ENCODE assay signal across 8 cellular contexts in the genomic region with DNA sequence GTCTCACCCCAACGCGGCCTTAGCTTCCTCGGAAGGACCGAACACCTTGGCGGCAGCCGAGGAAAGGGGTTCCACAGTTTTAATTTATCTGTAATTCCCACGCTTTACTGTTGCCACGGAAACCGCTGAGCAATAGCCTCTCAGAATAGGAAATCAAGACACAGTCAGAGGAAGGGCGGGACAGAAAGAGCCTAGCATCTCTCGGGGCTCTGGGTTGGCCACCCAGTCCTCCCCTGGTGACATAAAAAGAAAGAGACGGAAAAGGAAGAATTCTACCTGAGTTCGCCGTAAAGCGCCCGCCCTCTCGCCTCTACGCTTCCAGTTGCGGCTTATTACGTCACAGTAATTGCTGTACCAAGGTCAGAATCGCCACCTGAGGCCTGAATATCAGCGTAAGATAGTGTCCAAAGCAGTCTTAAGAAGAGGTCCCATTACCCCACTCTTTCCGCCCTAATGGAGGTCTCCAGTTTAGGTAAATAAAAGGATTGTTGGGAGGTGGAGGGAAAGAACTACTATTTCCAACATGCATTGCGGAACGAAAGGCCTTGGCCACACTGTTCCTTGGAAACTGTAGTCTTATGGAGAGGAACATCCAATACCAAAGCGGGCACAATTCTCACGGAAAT. TPM values are rescaled to one million over a fixed set of nuclear protein-coding genes. Genes with fewer than 3 reads are reported as not detected.
A peak's percentile ranks its signal among the peaks of the same experiment; 100 is the strongest.
DNase-seq lines count a peak whose midpoint lies in the region; ATAC-seq, FAIRE-seq and TF ChIP-seq lines count a peak whose summit lies in the region.

No MANE protein-coding gene starts in this region.

- peak overlapping the region; percentile 81 for H3K14ac ChIP-seq in IMR-90 (replicated peaks; ENCODE audit: low read depth, low read length)

- peak overlapping the region; percentile 53 for H3K23ac ChIP-seq in IMR-90 (ENCODE audit: low read depth, low read length)

- TF ChIP-seq POLR2A in IMR-90 (IDR thresholded peaks at IDR 0.05; ENCODE audit: low read depth, low read length) (peak; percentile 42), erythroblast (IDR thresholded peaks at IDR 0.05; ENCODE audit: low read length) (no peak)

- H4K91ac ChIP-seq in IMR-90 (ENCODE audit: insufficient read depth, low read depth, low read length) = peak overlapping the region; percentile 74

- DNase-seq in D721Med (ENCODE audit: insufficient read length, low spot score) (peak; percentile 67), IMR-90 (peak; percentile 95), OCI-LY7 (ENCODE audit: low spot score) (peak; percentile 95), activated T-cell treated with anti-CD3 and anti-CD28 coated beads for 4 hours (peak; percentile 79), erythroblast (lab: John Stamatoyannopoulos, UW) (peak; percentile 96), mucosa of gallbladder (ENCODE audit: low spot score) (peak; percentile 93)
- peak; percentile 74 for DNase-seq in stimulated activated CD8-positive, alpha-beta memory T cell treated with anti-CD3 and anti-CD28 coated beads, Interleukin-4, amount 100 ng/mL, for 24 hours (ENCODE audit: low read depth)

- H3K79me2 ChIP-seq in OCI-LY7 (ENCODE audit: insufficient read depth, low read depth, low read length) = peaks cover 35% of the 10 kb centered on the region; the same call in 1 of the 2 replicates

- H3K9ac ChIP-seq in IMR-90 (ENCODE audit: low read depth, low read length) = peak overlapping the region; percentile 74

- H3K56ac ChIP-seq in IMR-90 (ENCODE audit: extremely low read depth, insufficient read depth, low read length) = peak overlapping the region; percentile 69

- no peak; the same call in 1 of the 2 replicates for TF ChIP-seq RAD21 in IMR-90 (IDR thresholded peaks at IDR 0.05; ENCODE audit: low read length)

- H4K8ac ChIP-seq in IMR-90 (ENCODE audit: low read depth in 2 of 2, low read length in 2 of 2) = peak overlapping the region; percentile 75 to 90

- peak overlapping the region; percentile 87 for H4K5ac ChIP-seq in IMR-90 (ENCODE audit: low read depth, low read length)

- WGBS in IMR-90 (ENCODE audit: extremely low coverage in 2 of 2, insufficient read length in 1 of 2), 2 experiments = 2% methylated on average over 9 of the region's 27 CpGs; no CpG with 5 or more reads in 1 of the 2 experiments

- intact Hi-C loops in IMR-90 (cut with micrococcal nuclease) (loop anchor here (5.0 kb wide), 1 partner anchor 43 kb away; a partner anchor contains a TSS), OCI-LY7 (cut with micrococcal nuclease; ENCODE audit: unreplicated experiment) (loop anchor here (1.0 kb wide), 2 partner anchors 45 to 146 kb away; a partner anchor contains a TSS)

- no TSS peak for BruUV-seq in IMR-90 (replicated peaks; lab: Mats Ljungman, UMichigan)
- no TSS peak for BruUV-seq in OCI-LY7 (replicated peaks; lab: Mats Ljungman, UMichigan)

- H3K4ac ChIP-seq in IMR-90 (ENCODE audit: low read depth, low read length) = peak overlapping the region; percentile 86

- H3K9me1 ChIP-seq in IMR-90 (ENCODE audit: insufficient read depth, low read length) = no peaks in the 10 kb centered on the region

- in situ Hi-C loops in IMR-90 (cut with MboI; ENCODE audit: low sequenced_read_pairs) = loop anchor here (5.0 kb wide), 1 partner anchor 143 kb away; a partner anchor contains a TSS

- no peaks in the 10 kb centered on the region for H3K9me2 ChIP-seq in OCI-LY7 (ENCODE audit: insufficient read depth, low read length)

- H4K20me1 ChIP-seq in IMR-90 (ENCODE audit: insufficient read depth, low read length) = peaks cover 3% of the 10 kb centered on the region; the same call in 1 of the 2 replicates
- H4K20me1 ChIP-seq in OCI-LY7 (ENCODE audit: insufficient read depth, low read length) = no peaks in the 10 kb centered on the region

- no peaks in the 10 kb centered on the region for H3K36me3 ChIP-seq in IMR-90 (ENCODE audit: control insufficient read depth, insufficient read depth, low read length)
- no peaks in the 10 kb centered on the region for H3K36me3 ChIP-seq in OCI-LY7 (ENCODE audit: insufficient read depth, low read length)

- H2BK5ac ChIP-seq in IMR-90 (ENCODE audit: low read depth, low read length, poor library complexity, severe bottlenecking) = peak overlapping the region; percentile 93

- H3K79me1 ChIP-seq in IMR-90 (ENCODE audit: low read depth in 1 of 2, low read length in 2 of 2) = peaks cover 0 to 46% of the 10 kb centered on the region in 2 experiments; a peak in 2 of 4 replicates

- H3K9me3 ChIP-seq in IMR-90 (ENCODE audit: control insufficient read depth, insufficient read depth, low read length) (no peaks in the 10 kb centered on the region), OCI-LY7 (ENCODE audit: low read length) (no peaks in the 10 kb centered on the region)

- H3K4me1 ChIP-seq in IMR-90 (ENCODE audit: control insufficient read depth, insufficient read depth, low read length) (no peaks in the 10 kb centered on the region), OCI-LY7 (ENCODE audit: insufficient read depth, low read length, poor library complexity, severe bottlenecking) (peaks cover 15% of the 10 kb centered on the region)

- ATAC-seq in GM21576 (IDR thresholded peaks at IDR 0.05; ENCODE audit: unreplicated experiment) (peak; percentile 50), IMR-90 (ENCODE audit: low read depth) (peak; percentile 81)

- H2AFZ ChIP-seq in IMR-90 (replicated peaks; ENCODE audit: low read length, poor library complexity) = peak overlapping the region; percentile 92
- H2AFZ ChIP-seq in OCI-LY7 (ENCODE audit: low read length) = peak overlapping the region; percentile 38

- no peak for TF ChIP-seq CTCF in D721Med (IDR thresholded peaks at IDR 0.05; ENCODE audit: insufficient read depth, missing control alignments)
- no peak for TF ChIP-seq CTCF in IMR-90 (conservative IDR thresholded peaks at IDR 0.05; ENCODE audit: low read depth, low read length)
- no peak for TF ChIP-seq CTCF in OCI-LY7 (conservative IDR thresholded peaks at IDR 0.05; ENCODE audit: low read length)

- H2BK120ac ChIP-seq in IMR-90 (ENCODE audit: low read depth, low read length) = peak overlapping the region; percentile 42

- POLR2A ChIA-PET in IMR-90 (lab: Charles Lee; ENCODE audit: unreplicated experiment) (interaction anchor here (1.4 kb wide), 1 partner anchor 218 kb away, joined by 4 read pairs; no protein-coding TSS in a partner anchor), OCI-LY7 (lab: Charles Lee) (interaction anchor here (0.7 kb wide), 1 partner anchor 12 kb away, joined by 6 read pairs; no protein-coding TSS in a partner anchor)

- peak overlapping the region; percentile 75 for H3K4me3 ChIP-seq in IMR-90 (ENCODE audit: insufficient read depth, low read depth, low read length)
- H3K4me3 ChIP-seq in OCI-LY7 (ENCODE audit: low read depth, low read length, poor library complexity, severe bottlenecking) = peak overlapping the region; percentile 82

- no peak for FAIRE-seq in D721Med (lab: Jason Lieb, UNC)

- peak overlapping the region; percentile 65 for H3K18ac ChIP-seq in IMR-90 (ENCODE audit: low read depth, low read length)

- H3K27me3 ChIP-seq in IMR-90 (ENCODE audit: control insufficient read depth, insufficient read depth, low read length) = no peaks in the 10 kb centered on the region

- H2BK15ac ChIP-seq in IMR-90 (ENCODE audit: low read depth, low read length) = peak overlapping the region; percentile 61; the same call in 2 of the 3 replicates

- peak overlapping the region; percentile 18; the same call in 1 of the 2 replicates for H2BK20ac ChIP-seq in IMR-90 (ENCODE audit: low read depth, low read length)

- H3K4me2 ChIP-seq in IMR-90 (ENCODE audit: low read depth, low read length) (peak overlapping the region; percentile 93), OCI-LY7 (ENCODE audit: low read length) (peak overlapping the region; percentile 86)

- dilution Hi-C loops in IMR-90 (cut with HindIII; ENCODE audit: low sequenced_read_pairs, unreplicated experiment) = no loop called here

- CTCF ChIA-PET in IMR-90 (lab: Yijun Ruan, JAX) = interaction anchor here (0.9 kb wide), 1 partner anchor 146 kb away, joined by 4 read pairs; no protein-coding TSS in a partner anchor
- CTCF ChIA-PET in OCI-LY7 (lab: Charles Lee; ENCODE audit: unreplicated experiment) = no interaction called here

- H2AK9ac ChIP-seq in IMR-90 (replicated peaks; ENCODE audit: low read depth, low read length, poor library complexity) = peak overlapping the region; percentile 89

- peak overlapping the region; percentile 56; the same call in 1 of the 2 replicates for H2AK5ac ChIP-seq in IMR-90 (ENCODE audit: low read depth, low read length)

- H3K27ac ChIP-seq in IMR-90 (ENCODE audit: insufficient read depth, low read length) (peak overlapping the region; percentile 83), OCI-LY7 (ENCODE audit: low read depth, low read length, poor library complexity, severe bottlenecking) (peak overlapping the region; percentile 82)

RNA-seq across cellular contexts. Expression of a gene that starts 0.8 kb away (rescaled TPM):
- total RNA-seq in IMR-90 (2012; rRNA removed) (105 and 132 TPM in 2 replicates), OCI-LY7 (2022) (38.6 and 48.3 TPM in 2 replicates), mucosa of gallbladder (119 TPM)
- 47.7 and 52.4 TPM in 2 replicates for polyA plus RNA-seq in IMR-90 (2012; rRNA removed)
- 24.9 and 33.5 TPM in 2 replicates for polyA plus RNA-seq in IMR-90 (2012; cell fraction: cytosol; rRNA removed)
- 9.6 and 31.7 TPM in 2 replicates for polyA plus RNA-seq in IMR-90 (2012; cell fraction: nucleus; rRNA removed; ENCODE audit: low replicate concordance)
- total RNA-seq in OCI-LY7 (2014; rRNA removed; shearing (Covaris generic)) = 15.2 and 16.2 TPM in 2 replicates

RNA-seq across cellular contexts. Expression of a gene that starts 41.4 kb away (rescaled TPM):
- total RNA-seq in IMR-90 (2012; rRNA removed) (1.4 and 2.2 TPM in 2 replicates), OCI-LY7 (2022) (17.1 and 19.1 TPM in 2 replicates), mucosa of gallbladder (10.8 TPM)
- 7.4 and 7.5 TPM in 2 replicates for polyA plus RNA-seq in IMR-90 (2012; rRNA removed)
- 4.9 and 5.4 TPM in 2 replicates for polyA plus RNA-seq in IMR-90 (2012; cell fraction: cytosol; rRNA removed)
- 14.9 and 16.3 TPM in 2 replicates for polyA plus RNA-seq in IMR-90 (2012; cell fraction: nucleus; rRNA removed; ENCODE audit: low replicate concordance)
- total RNA-seq in OCI-LY7 (2014; rRNA removed; shearing (Covaris generic)) = 7.1 and 9.4 TPM in 2 replicates

RNA-seq across cellular contexts. Expression of a gene that starts 45.1 kb away (rescaled TPM):
- 17.7 and 20.0 TPM in 2 replicates for total RNA-seq in IMR-90 (2012; rRNA removed)
- polyA plus RNA-seq in IMR-90 (2012; rRNA removed) = 8.3 and 9.5 TPM in 2 replicates
- 3.0 and 6.3 TPM in 2 replicates for polyA plus RNA-seq in IMR-90 (2012; cell fraction: cytosol; rRNA removed)
- polyA plus RNA-seq in IMR-90 (2012; cell fraction: nucleus; rRNA removed; ENCODE audit: low replicate concordance) = 4.9 and 7.4 TPM in 2 replicates
- 112 and 134 TPM in 2 replicates for total RNA-seq in OCI-LY7 (2014; rRNA removed; shearing (Covaris generic))
- 130 and 135 TPM in 2 replicates for total RNA-seq in OCI-LY7 (2022)
- 5.8 TPM for total RNA-seq in mucosa of gallbladder

RNA-seq across cellular contexts. Expression of a gene that starts 58.2 kb away (rescaled TPM):
- total RNA-seq in IMR-90 (2012; rRNA removed) = not detected in 2 replicates
- polyA plus RNA-seq in IMR-90 (2012; rRNA removed) = not detected in 2 replicates
- polyA plus RNA-seq in IMR-90 (2012; cell fraction: cytosol; rRNA removed) = not detected in 2 replicates
- not detected in 2 replicates for polyA plus RNA-seq in IMR-90 (2012; cell fraction: nucleus; rRNA removed; ENCODE audit: low replicate concordance)
- not detected in 2 replicates for total RNA-seq in OCI-LY7 (2014; rRNA removed; shearing (Covaris generic))
- not detected in 2 replicates for total RNA-seq in OCI-LY7 (2022)
- total RNA-seq in mucosa of gallbladder = not detected

Comparison
In these comparisons a context has a peak if more than half of its experiments do, and no peak if none do; other contexts are left out.
1. Peak in every context shown above with its lines: DNase-seq, ATAC-seq, H3K4me3 ChIP-seq and H3K27ac ChIP-seq.